In the genomic region with DNA sequence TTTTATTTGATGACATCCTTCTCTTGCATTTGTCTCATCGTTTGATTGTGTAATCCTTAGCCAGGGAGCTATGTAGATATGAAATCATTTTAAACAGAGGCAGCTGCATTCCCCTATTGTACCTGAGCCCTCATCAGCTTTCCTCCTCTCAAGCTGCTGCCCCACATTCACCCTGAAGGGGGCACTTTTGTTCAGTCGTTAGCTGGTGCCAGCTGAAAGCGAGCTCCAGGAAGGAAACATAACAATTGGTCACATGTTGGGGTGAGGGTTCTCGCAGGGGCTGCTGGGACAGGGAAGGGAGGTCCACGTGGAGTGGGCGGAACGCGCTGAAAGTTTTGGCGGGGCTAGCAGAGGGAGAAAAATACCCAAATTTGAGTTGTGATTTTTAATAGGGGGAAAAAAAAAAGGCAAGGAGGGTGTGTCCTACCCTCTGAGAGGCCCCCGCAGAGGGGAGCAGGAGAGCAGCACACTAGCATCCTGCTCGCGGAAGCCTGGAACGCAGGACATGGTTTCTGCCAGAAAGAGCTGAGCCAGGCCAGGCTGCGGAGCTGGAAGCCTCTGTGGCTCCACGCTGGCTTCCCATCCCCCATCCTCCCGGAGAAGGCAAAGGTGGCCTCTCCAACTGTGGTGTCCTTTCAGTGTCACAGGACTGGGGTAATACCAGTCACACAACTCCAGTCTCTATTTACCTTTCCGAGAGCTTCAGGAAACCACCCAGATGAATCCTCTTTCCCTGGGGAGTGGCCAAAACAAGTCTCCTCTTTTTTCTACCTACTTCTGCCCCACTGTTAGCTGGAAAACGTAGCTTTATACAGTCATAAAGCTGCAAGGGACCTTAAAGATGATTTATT, we compare ENCODE assay signal across 1 cellular context.
A peak's percentile ranks its signal among the peaks of the same experiment; 100 is the strongest.
TF ChIP-seq lines count a peak whose summit lies in the region.

No MANE protein-coding gene starts in this region.

TF ChIP-seq in HepG2, 621 proteins besides CTCF, POLR2A, EP300 and RAD21 (continued from another document and continues in another):
- TF ChIP-seq HMGXB4 (CRISPR knock-in tag; IDR thresholded peaks at IDR 0.05; ENCODE audit: borderline replicate concordance in 1 of 2, low read depth in 1 of 2) (peak; percentile 93), ZNF121 (CRISPR knock-in tag; IDR thresholded peaks at IDR 0.05) (peak; percentile 55), RFX1 (IDR thresholded peaks at IDR 0.05) (no peak), HOXA9 (CRISPR knock-in tag; IDR thresholded peaks at IDR 0.05; ENCODE audit: borderline replicate concordance) (no peak), ZNF549 (CRISPR knock-in tag; IDR thresholded peaks at IDR 0.05) (no peak), TP53 (CRISPR knock-in tag; conservative IDR thresholded peaks at IDR 0.05) (no peak), ZNF644 (CRISPR knock-in tag; IDR thresholded peaks at IDR 0.05; ENCODE audit: low read depth) (peak; percentile 57; the same call in 1 of the 2 replicates), MED8 (CRISPR knock-in tag; IDR thresholded peaks at IDR 0.05; ENCODE audit: insufficient replicate concordance) (peak; percentile 63), ESRRA (CRISPR knock-in tag; IDR thresholded peaks at IDR 0.05; ENCODE audit: low read depth) (peak; percentile 40; the same call in 1 of the 2 replicates), ZBTB1 (CRISPR knock-in tag; IDR thresholded peaks at IDR 0.05; ENCODE audit: borderline replicate concordance) (no peak), ZNF34 (CRISPR knock-in tag; IDR thresholded peaks at IDR 0.05; ENCODE audit: borderline replicate concordance) (0 out of 2 replicates have a peak, but pooled peaks have one; percentile 73), ZNF230 (CRISPR knock-in tag; IDR thresholded peaks at IDR 0.05) (peak; percentile 96), ZNF468 (CRISPR knock-in tag; IDR thresholded peaks at IDR 0.05) (no peak), ZNF207 (IDR thresholded peaks at IDR 0.05; ENCODE audit: borderline replicate concordance) (no peak), EHMT2 (IDR thresholded peaks at IDR 0.05; ENCODE audit: borderline replicate concordance, low read depth, low read length) (no peak; the same call in 1 of the 2 replicates), SUZ12 (IDR thresholded peaks at IDR 0.05; ENCODE audit: low read depth, low read length) (peak; percentile 56), SAP130 (CRISPR knock-in tag; IDR thresholded peaks at IDR 0.05; ENCODE audit: low read depth) (peak; percentile 98), MYC (CRISPR knock-in tag; IDR thresholded peaks at IDR 0.05; ENCODE audit: borderline replicate concordance) (peak; percentile 99), ZNF614 (CRISPR knock-in tag; IDR thresholded peaks at IDR 0.05; ENCODE audit: borderline replicate concordance) (peak; percentile 86), ZNF7 (CRISPR knock-in tag; IDR thresholded peaks at IDR 0.05) (no peak), FOXA3 (CRISPR knock-in tag; IDR thresholded peaks at IDR 0.05) (peak; percentile 91), ZHX1 (CRISPR knock-in tag; IDR thresholded peaks at IDR 0.05; ENCODE audit: low read depth) (peak; percentile 59; the same call in 1 of the 2 replicates), ZNF235 (CRISPR knock-in tag; IDR thresholded peaks at IDR 0.05; ENCODE audit: borderline replicate concordance) (peak; percentile 71; the same call in 1 of the 2 replicates), RCOR2 (CRISPR knock-in tag; IDR thresholded peaks at IDR 0.05) (peak; percentile 78), ZNF354B (CRISPR knock-in tag; IDR thresholded peaks at IDR 0.05) (0 out of 2 replicates have a peak, but pooled peaks have one; percentile 12), NFKBIZ (CRISPR knock-in tag; IDR thresholded peaks at IDR 0.05) (peak; percentile 46; the same call in 1 of the 2 replicates), ZNF503 (CRISPR knock-in tag; IDR thresholded peaks at IDR 0.05) (peak; percentile 78), ZBTB20 (CRISPR knock-in tag; IDR thresholded peaks at IDR 0.05; ENCODE audit: borderline replicate concordance, low read depth) (peak; percentile 84; the same call in 1 of the 2 replicates), ZFAT (CRISPR knock-in tag; conservative IDR thresholded peaks at IDR 0.05) (no peak), KDM2A (CRISPR knock-in tag; IDR thresholded peaks at IDR 0.05; ENCODE audit: borderline replicate concordance, low read depth) (peak; percentile 95), U2AF2 (IDR thresholded peaks at IDR 0.05; ENCODE audit: low read depth, low read length) (peak; percentile 83; the same call in 1 of the 2 replicates)
- TF ChIP-seq, protein P1, sequence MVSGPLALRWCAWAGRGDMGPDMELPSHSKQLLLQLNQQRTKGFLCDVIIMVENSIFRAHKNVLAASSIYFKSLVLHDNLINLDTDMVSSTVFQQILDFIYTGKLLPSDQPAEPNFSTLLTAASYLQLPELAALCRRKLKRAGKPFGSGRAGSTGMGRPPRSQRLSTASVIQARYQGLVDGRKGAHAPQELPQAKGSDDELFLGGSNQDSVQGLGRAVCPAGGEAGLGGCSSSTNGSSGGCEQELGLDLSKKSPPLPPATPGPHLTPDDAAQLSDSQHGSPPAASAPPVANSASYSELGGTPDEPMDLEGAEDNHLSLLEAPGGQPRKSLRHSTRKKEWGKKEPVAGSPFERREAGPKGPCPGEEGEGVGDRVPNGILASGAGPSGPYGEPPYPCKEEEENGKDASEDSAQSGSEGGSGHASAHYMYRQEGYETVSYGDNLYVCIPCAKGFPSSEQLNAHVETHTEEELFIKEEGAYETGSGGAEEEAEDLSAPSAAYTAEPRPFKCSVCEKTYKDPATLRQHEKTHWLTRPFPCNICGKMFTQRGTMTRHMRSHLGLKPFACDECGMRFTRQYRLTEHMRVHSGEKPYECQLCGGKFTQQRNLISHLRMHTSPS (CRISPR knock-in tag; IDR thresholded peaks at IDR 0.05; ENCODE audit: low read depth): no peak
- TF ChIP-seq, protein P2, sequence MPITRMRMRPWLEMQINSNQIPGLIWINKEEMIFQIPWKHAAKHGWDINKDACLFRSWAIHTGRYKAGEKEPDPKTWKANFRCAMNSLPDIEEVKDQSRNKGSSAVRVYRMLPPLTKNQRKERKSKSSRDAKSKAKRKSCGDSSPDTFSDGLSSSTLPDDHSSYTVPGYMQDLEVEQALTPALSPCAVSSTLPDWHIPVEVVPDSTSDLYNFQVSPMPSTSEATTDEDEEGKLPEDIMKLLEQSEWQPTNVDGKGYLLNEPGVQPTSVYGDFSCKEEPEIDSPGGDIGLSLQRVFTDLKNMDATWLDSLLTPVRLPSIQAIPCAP (CRISPR knock-in tag; IDR thresholded peaks at IDR 0.05; ENCODE audit: low read depth): peak; percentile 68; the same call in 1 of the 2 replicates
- TF ChIP-seq, protein P3, sequence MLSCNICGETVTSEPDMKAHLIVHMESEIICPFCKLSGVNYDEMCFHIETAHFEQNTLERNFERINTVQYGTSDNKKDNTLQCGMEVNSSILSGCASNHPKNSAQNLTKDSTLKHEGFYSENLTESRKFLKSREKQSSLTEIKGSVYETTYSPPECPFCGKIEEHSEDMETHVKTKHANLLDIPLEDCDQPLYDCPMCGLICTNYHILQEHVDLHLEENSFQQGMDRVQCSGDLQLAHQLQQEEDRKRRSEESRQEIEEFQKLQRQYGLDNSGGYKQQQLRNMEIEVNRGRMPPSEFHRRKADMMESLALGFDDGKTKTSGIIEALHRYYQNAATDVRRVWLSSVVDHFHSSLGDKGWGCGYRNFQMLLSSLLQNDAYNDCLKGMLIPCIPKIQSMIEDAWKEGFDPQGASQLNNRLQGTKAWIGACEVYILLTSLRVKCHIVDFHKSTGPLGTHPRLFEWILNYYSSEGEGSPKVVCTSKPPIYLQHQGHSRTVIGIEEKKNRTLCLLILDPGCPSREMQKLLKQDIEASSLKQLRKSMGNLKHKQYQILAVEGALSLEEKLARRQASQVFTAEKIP (CRISPR knock-in tag; IDR thresholded peaks at IDR 0.05; ENCODE audit: borderline replicate concordance): no peak
- TF ChIP-seq, protein P4, sequence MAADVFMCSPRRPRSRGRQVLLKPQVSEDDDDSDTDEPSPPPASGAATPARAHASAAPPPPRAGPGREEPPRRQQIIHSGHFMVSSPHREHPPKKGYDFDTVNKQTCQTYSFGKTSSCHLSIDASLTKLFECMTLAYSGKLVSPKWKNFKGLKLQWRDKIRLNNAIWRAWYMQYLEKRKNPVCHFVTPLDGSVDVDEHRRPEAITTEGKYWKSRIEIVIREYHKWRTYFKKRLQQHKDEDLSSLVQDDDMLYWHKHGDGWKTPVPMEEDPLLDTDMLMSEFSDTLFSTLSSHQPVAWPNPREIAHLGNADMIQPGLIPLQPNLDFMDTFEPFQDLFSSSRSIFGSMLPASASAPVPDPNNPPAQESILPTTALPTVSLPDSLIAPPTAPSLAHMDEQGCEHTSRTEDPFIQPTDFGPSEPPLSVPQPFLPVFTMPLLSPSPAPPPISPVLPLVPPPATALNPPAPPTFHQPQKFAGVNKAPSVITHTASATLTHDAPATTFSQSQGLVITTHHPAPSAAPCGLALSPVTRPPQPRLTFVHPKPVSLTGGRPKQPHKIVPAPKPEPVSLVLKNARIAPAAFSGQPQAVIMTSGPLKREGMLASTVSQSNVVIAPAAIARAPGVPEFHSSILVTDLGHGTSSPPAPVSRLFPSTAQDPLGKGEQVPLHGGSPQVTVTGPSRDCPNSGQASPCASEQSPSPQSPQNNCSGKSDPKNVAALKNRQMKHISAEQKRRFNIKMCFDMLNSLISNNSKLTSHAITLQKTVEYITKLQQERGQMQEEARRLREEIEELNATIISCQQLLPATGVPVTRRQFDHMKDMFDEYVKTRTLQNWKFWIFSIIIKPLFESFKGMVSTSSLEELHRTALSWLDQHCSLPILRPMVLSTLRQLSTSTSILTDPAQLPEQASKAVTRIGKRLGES (CRISPR knock-in tag; IDR thresholded peaks at IDR 0.05; ENCODE audit: borderline replicate concordance): no peak
- TF ChIP-seq, protein P5, sequence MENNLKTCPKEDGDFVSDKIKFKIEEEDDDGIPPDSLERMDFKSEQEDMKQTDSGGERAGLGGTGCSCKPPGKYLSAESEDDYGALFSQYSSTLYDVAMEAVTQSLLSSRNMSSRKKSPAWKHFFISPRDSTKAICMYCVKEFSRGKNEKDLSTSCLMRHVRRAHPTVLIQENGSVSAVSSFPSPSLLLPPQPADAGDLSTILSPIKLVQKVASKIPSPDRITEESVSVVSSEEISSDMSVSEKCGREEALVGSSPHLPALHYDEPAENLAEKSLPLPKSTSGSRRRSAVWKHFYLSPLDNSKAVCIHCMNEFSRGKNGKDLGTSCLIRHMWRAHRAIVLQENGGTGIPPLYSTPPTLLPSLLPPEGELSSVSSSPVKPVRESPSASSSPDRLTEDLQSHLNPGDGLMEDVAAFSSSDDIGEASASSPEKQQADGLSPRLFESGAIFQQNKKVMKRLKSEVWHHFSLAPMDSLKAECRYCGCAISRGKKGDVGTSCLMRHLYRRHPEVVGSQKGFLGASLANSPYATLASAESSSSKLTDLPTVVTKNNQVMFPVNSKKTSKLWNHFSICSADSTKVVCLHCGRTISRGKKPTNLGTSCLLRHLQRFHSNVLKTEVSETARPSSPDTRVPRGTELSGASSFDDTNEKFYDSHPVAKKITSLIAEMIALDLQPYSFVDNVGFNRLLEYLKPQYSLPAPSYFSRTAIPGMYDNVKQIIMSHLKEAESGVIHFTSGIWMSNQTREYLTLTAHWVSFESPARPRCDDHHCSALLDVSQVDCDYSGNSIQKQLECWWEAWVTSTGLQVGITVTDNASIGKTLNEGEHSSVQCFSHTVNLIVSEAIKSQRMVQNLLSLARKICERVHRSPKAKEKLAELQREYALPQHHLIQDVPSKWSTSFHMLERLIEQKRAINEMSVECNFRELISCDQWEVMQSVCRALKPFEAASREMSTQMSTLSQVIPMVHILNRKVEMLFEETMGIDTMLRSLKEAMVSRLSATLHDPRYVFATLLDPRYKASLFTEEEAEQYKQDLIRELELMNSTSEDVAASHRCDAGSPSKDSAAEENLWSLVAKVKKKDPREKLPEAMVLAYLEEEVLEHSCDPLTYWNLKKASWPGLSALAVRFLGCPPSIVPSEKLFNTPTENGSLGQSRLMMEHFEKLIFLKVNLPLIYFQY (CRISPR knock-in tag; IDR thresholded peaks at IDR 0.05; ENCODE audit: borderline replicate concordance): peak; percentile 78
- TF ChIP-seq, protein P6, sequence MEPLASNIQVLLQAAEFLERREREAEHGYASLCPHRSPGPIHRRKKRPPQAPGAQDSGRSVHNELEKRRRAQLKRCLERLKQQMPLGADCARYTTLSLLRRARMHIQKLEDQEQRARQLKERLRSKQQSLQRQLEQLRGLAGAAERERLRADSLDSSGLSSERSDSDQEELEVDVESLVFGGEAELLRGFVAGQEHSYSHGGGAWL (CRISPR knock-in tag; IDR thresholded peaks at IDR 0.05): peak; percentile 92
